17 cellular contexts compared by ENCODE assay signal in genomic region chr6:165694296-165694695, GRCh38. TPM values are rescaled to one million over a fixed set of nuclear protein-coding genes. Genes with fewer than 3 reads are reported as not detected.
"Had no signal": no experiment of that assay in that cellular context is flagged by ENCODE, and none has a peak within 500 bp of the region (broad histone marks: within the 10 kb centered on the region; RNA-seq: fewer than 3 reads in every experiment).

No MANE protein-coding gene starts in this region.

- H3K27me3 ChIP-seq: transverse colon had no signal

- H3K4me3 Mint-ChIP-seq: activated B cell treated with CpG ODN at 0.5 μM for 24 hours; activated CD4-positive, alpha-beta T cell treated with anti-CD3 and anti-CD28 coated beads, Interleukin-2, amount 10 ng/mL, durations not matched to agents 7 days and 5 days; activated naive CD8-positive, alpha-beta T cell treated with anti-CD3 and anti-CD28 coated beads for 36 hours; brain; central memory CD8-positive, alpha-beta T cell; memory B cell; natural killer cell had no signal

- H3K36me3 ChIP-seq: transverse colon had no signal

- H3K27ac ChIP-seq: coronary artery, transverse colon had no signal

- ATAC-seq: left lobe of liver; natural killer cell; stimulated activated naive CD8-positive, alpha-beta T cell treated with anti-CD3 and anti-CD28 coated beads, Interleukin-15, Interleukin-2, amounts not matched to agents 100 U/mL and 50 U/mL, for 24 hours had no signal

- H3K27me3 Mint-ChIP-seq: activated B cell treated with CpG ODN at 0.5 μM for 24 hours; activated CD4-positive, alpha-beta T cell treated with anti-CD3 and anti-CD28 coated beads, Interleukin-2, amount 10 ng/mL, durations not matched to agents 7 days and 5 days; brain; memory B cell had no signal

- H3K27ac Mint-ChIP-seq: activated B cell treated with CpG ODN at 0.5 μM for 24 hours; activated CD4-positive, alpha-beta T cell treated with anti-CD3 and anti-CD28 coated beads, Interleukin-2, amount 10 ng/mL, durations not matched to agents 7 days and 5 days; activated naive CD8-positive, alpha-beta T cell treated with anti-CD3 and anti-CD28 coated beads for 36 hours; brain; memory B cell; natural killer cell had no signal

- H3K4me2 ChIP-seq: smooth muscle cell had no signal

- H3K4me1 Mint-ChIP-seq: activated B cell treated with CpG ODN at 0.5 μM for 24 hours; activated CD4-positive, alpha-beta T cell treated with anti-CD3 and anti-CD28 coated beads, Interleukin-2, amount 10 ng/mL, durations not matched to agents 7 days and 5 days; activated naive CD8-positive, alpha-beta T cell treated with anti-CD3 and anti-CD28 coated beads for 36 hours; brain; central memory CD8-positive, alpha-beta T cell; memory B cell; natural killer cell had no signal

- H3K9me3 ChIP-seq: transverse colon had no signal

- DNase-seq: activated B cell treated with CpG ODN at 0.5 μM for 24 hours; activated CD4-positive, alpha-beta T cell treated with anti-CD3 and anti-CD28 coated beads, Interleukin-2, amount 10 ng/mL, durations not matched to agents 7 days and 5 days; activated CD8-positive, alpha-beta memory T cell treated with anti-CD3 and anti-CD28 coated beads for 24 hours; activated naive CD8-positive, alpha-beta T cell treated with anti-CD3 and anti-CD28 coated beads for 36 hours; amygdala; foreskin fibroblast; natural killer cell; occipital lobe; stimulated activated naive CD8-positive, alpha-beta T cell treated with anti-CD3 and anti-CD28 coated beads, Interleukin-15, Interleukin-2, amounts not matched to agents 100 U/mL and 50 U/mL, for 24 hours; transverse colon had no signal

- H3K36me3 Mint-ChIP-seq: activated naive CD8-positive, alpha-beta T cell treated with anti-CD3 and anti-CD28 coated beads for 36 hours; brain; memory B cell; natural killer cell had no signal

- H3K4me1 ChIP-seq: transverse colon had no signal

- H3K4me3 ChIP-seq: coronary artery, smooth muscle cell, transverse colon had no signal

- H3K9me3 Mint-ChIP-seq: activated CD4-positive, alpha-beta T cell treated with anti-CD3 and anti-CD28 coated beads, Interleukin-2, amount 10 ng/mL, durations not matched to agents 7 days and 5 days had no signal

RNA-seq across cellular contexts. Expression of gene PDE10A, which starts 31.3 kb away (rescaled TPM):
- total RNA-seq: activated B cell treated with CpG ODN at 0.5 μM for 24 hours; activated CD4-positive, alpha-beta T cell treated with anti-CD3 and anti-CD28 coated beads, Interleukin-2, amount 10 ng/mL, durations not matched to agents 7 days and 5 days; activated naive CD8-positive, alpha-beta T cell treated with anti-CD3 and anti-CD28 coated beads for 36 hours; natural killer cell; T-helper 2 cell treated with Interferon-gamma antibody and Interleukin-4, amounts not matched to agents 100 ng/mL and 5 ng/mL, for 36 hours had no signal
